8 cellular contexts compared by ENCODE assay signal in genomic region chr7:158818325-158819213, GRCh38. TPM values are rescaled to one million over a fixed set of nuclear protein-coding genes. Genes with fewer than 3 reads are reported as not detected.
DNase-seq lines count a peak whose midpoint lies in the region; ATAC-seq lines count a peak whose summit lies in the region.

No MANE protein-coding gene starts in this region.

- H3K4me1 ChIP-seq in mucosa of stomach (ENCODE audit: control insufficient read depth, insufficient read depth, low read length) = peaks cover 50% of the 10 kb centered on the region

- peak overlapping the region; percentile 38 for H3K4me3 ChIP-seq in mucosa of stomach (ENCODE audit: low read length)

- DNase-seq in NCI-H510A treated with DMSO at 0.1 percent for 48 hours (lab: John Stamatoyannopoulos, UW) (peak; percentile 22), NCI-H510A (lab: John Stamatoyannopoulos, UW) (no peak), NCI-H460 (ENCODE audit: extremely low read depth, low read depth) (peak; percentile 92), epidermal melanocyte (ENCODE audit: insufficient read length, low spot score) (peak; percentile 74)
- peak; percentile 39 for DNase-seq in activated CD8-positive, alpha-beta memory T cell treated with anti-CD3 and anti-CD28 coated beads, Interleukin-2, amount 50 U/mL, for 24 hours (ENCODE audit: extremely low read depth)
- DNase-seq in stimulated activated CD8-positive, alpha-beta memory T cell treated with anti-CD3 and anti-CD28 coated beads, Interleukin-7, amount 100 ng/mL, for 48 hours (ENCODE audit: extremely low read depth in 1 of 2, low read depth in 1 of 2) = peak; percentile 58 to 64

- H3K9ac ChIP-seq in mucosa of stomach (ENCODE audit: low read length) = peak overlapping the region; percentile 50

- H3K36me3 ChIP-seq in mucosa of stomach (ENCODE audit: control insufficient read depth, insufficient read depth, low read length) = no peaks in the 10 kb centered on the region

- no peaks in the 10 kb centered on the region for H3K9me3 ChIP-seq in mucosa of stomach (ENCODE audit: control insufficient read depth, low read length)

- ATAC-seq in HG02870 (IDR thresholded peaks at IDR 0.05; ENCODE audit: unreplicated experiment) = peak; percentile 85

- no peaks in the 10 kb centered on the region for H3K27me3 ChIP-seq in mucosa of stomach (ENCODE audit: control insufficient read depth, insufficient read depth, low read length)

RNA-seq across cellular contexts. Expression of gene ESYT2, which starts 10.7 kb away (rescaled TPM):
- total RNA-seq in NCI-H460 (2014; rRNA removed; shearing (Covaris generic)) = 124 and 126 TPM in 2 replicates
- 58.0 and 84.6 TPM in 2 replicates for polyA plus RNA-seq in NCI-H460 (2014; cell fraction: nucleus; rRNA removed)

RNA-seq across cellular contexts. Expression of gene DYNC2I1, which starts 37.8 kb away (rescaled TPM):
- total RNA-seq in NCI-H460 (2014; rRNA removed; shearing (Covaris generic)) = 6.1 and 6.7 TPM in 2 replicates
- 4.4 and 5.7 TPM in 2 replicates for polyA plus RNA-seq in NCI-H460 (2014; cell fraction: nucleus; rRNA removed)
